17 cellular contexts compared by ENCODE assay signal in the genomic region with DNA sequence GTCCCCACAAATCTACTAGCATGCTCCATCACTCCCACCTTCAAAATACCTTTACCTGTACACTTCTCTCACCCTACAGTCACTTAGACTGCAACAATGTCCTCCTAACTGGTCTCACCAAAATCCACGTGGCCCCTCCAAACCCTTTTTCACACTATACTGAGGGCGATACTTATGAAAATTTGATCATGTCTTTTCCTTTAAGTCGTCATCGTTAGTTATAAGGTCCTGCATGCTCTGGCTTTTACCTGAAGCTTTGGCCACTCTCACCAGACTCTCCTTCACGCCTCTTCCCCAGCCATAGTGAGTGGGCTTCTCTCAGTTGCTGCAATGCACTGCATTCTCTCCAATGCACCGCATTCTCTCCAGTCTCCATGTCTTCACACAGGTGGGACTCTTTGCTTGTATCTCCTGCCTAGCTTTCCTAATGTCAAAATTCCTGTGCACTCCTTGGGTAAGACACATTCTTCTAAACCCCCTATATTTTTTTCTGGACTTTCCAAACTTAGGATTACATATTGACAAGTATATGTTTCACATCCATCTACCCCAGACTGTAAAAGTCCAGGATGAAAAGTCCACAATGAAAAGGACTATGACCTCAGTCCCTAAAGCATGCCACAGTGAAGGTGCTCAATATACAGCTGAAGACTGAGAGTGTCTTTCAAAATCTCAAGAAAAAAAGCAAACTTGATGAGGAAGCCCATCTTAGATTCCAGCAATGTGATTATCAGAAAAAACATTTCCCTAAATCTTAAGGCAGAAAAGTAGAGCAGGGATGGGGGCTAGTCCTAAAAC. TPM values are rescaled to one million over a fixed set of nuclear protein-coding genes. Genes with fewer than 3 reads are reported as not detected.
DNase-seq lines count a peak whose midpoint lies in the region; TF ChIP-seq lines count a peak whose summit lies in the region.
"Had no signal": no experiment of that assay in that cellular context is flagged by ENCODE, and none has a peak within 500 bp of the region (broad histone marks: within the 10 kb centered on the region; RNA-seq: fewer than 3 reads in every experiment).

No MANE protein-coding gene starts in this region.

- no peaks in the 10 kb centered on the region for H3K27me3 ChIP-seq in liver (ENCODE audit: control insufficient read depth in 4 of 4, insufficient read depth in 4 of 4, low read length in 3 of 4)

- intact Hi-C loops in Calu3 (cut with micrococcal nuclease; ENCODE audit: unreplicated experiment): loop anchor here (5.0 kb wide), 1 partner anchor 33 kb away; no protein-coding TSS in a partner anchor

- peak overlapping the region; percentile 85 for H3K27ac Mint-ChIP-seq in Calu3 (ENCODE audit: unreplicated experiment)

- H3K36me3 ChIP-seq in liver (ENCODE audit: control insufficient read depth in 4 of 4, insufficient read depth in 3 of 4, low read depth in 1 of 4, low read length in 3 of 4): no peaks in the 10 kb centered on the region

- DNase-seq in Calu3 (no peak), caudate nucleus (lab: John Stamatoyannopoulos, UW) (no peak), mesenteric fat pad (ENCODE audit: low spot score) (no peak), kidney tubule cell (ENCODE audit: low spot score) (no peak), D341Med (ENCODE audit: low spot score) (no peak)
- DNase-seq: CD4-positive, alpha-beta memory T cell; GDM1; Karpas-422; MV-4-11; NCI-H1105 treated with DMSO at 0.1 percent for 48 hours; NCI-H2029 treated with DMSO at 0.1 percent for 48 hours; NCI-H345; NCI-H524; NCI-H82; OCI-M1 had no signal

- no peak overlapping the region for H3K9ac ChIP-seq in liver (ENCODE audit: low read depth in 1 of 2, low read length in 2 of 2)

- BruUV-seq in Calu3 (replicated peaks; lab: Mats Ljungman, UMichigan): no TSS peak

- no peaks in the 10 kb centered on the region for H3K9me3 ChIP-seq in liver (ENCODE audit: control insufficient read depth in 4 of 4, low read length in 3 of 4)

- H3K4me3 ChIP-seq in liver (ENCODE audit: low read depth in 1 of 3, low read length in 3 of 3): no peak overlapping the region

- CTCF ChIA-PET in Calu3 (lab: Charles Lee): interaction anchor here (1.0 to 1.6 kb wide), 2 partner anchors 16 to 24 kb away, joined by 3 to 4 read pairs; a partner anchor contains a TSS

- WGBS in liver: 92% methylated on average over 6 of the region's 6 CpGs

- H3K27me3 Mint-ChIP-seq in Calu3 (ENCODE audit: unreplicated experiment): no peaks in the 10 kb centered on the region

- TF ChIP-seq RAD21 in liver (IDR thresholded peaks at IDR 0.05): no peak

- peak overlapping the region; percentile 8 for H3K27ac ChIP-seq in caudate nucleus (ENCODE audit: low read depth, low read length)
- no peak overlapping the region for H3K27ac ChIP-seq in liver (ENCODE audit: low read depth in 1 of 2, low read length in 2 of 2)
- peak overlapping the region; percentile 2 for H3K27ac ChIP-seq in temporal lobe (ENCODE audit: low read depth, low read length)

- H3K4me1 ChIP-seq in liver (ENCODE audit: control insufficient read depth in 4 of 4, insufficient read depth in 4 of 4, low read length in 3 of 4): peaks cover 7 to 39% (median 21%) of the 10 kb centered on the region in 4 donors

- H3K36me3 Mint-ChIP-seq in Calu3 (ENCODE audit: insufficient read depth, unreplicated experiment): peaks cover 49% of the 10 kb centered on the region
- H3K36me3 Mint-ChIP-seq: CD4-positive, alpha-beta memory T cell had no signal

- TF ChIP-seq CTCF in Calu3 (IDR thresholded peaks at IDR 0.05; ENCODE audit: unreplicated experiment) (no peak), liver (IDR thresholded peaks at IDR 0.05; ENCODE audit: low read depth, low read length, missing input control) (no peak)

- peaks cover 82% of the 10 kb centered on the region for H3K4me1 Mint-ChIP-seq in Calu3 (ENCODE audit: low read depth, unreplicated experiment)

- no peaks in the 10 kb centered on the region for H3K9me3 Mint-ChIP-seq in Calu3 (ENCODE audit: low read depth, unreplicated experiment)

- H3K4me3 Mint-ChIP-seq in Calu3 (ENCODE audit: low read depth, unreplicated experiment): peak overlapping the region; percentile 49

TF ChIP-seq in liver, 16 proteins besides CTCF, POLR2A, EP300 and RAD21:
- TF ChIP-seq GABPA (IDR thresholded peaks at IDR 0.05 in 1 of 2, conservative IDR thresholded peaks at IDR 0.05 in 1 of 2): no peak
- TF ChIP-seq HNF4G (IDR thresholded peaks at IDR 0.05): peak; percentile 21
- TF ChIP-seq HNF4A (conservative IDR thresholded peaks at IDR 0.05): peak; percentile 80
- no peak for TF ChIP-seq RXRA (IDR thresholded peaks at IDR 0.05)

RNA-seq across cellular contexts. Expression of a gene that starts 24.7 kb away (rescaled TPM):
- 201 and 265 TPM in 2 replicates for total RNA-seq in Calu3 (2022)
- total RNA-seq in liver: 10 to 100 TPM; 25.9 to 61.2 TPM
- polyA plus RNA-seq in liver: 10 to 100 TPM; 12.1 to 32.3 TPM
- total RNA-seq in temporal lobe: 127 TPM
- total RNA-seq in mesenteric fat pad: 13.6 TPM

Comparison
In these comparisons a context has a peak if more than half of its experiments do, and no peak if none do; other contexts are left out.
1. H3K27ac ChIP-seq: peak in caudate nucleus (single experiment) and temporal lobe (single experiment); none in liver (0 of 2).